Comparison of ENCODE assay signal across 7 cellular contexts in the genomic region with DNA sequence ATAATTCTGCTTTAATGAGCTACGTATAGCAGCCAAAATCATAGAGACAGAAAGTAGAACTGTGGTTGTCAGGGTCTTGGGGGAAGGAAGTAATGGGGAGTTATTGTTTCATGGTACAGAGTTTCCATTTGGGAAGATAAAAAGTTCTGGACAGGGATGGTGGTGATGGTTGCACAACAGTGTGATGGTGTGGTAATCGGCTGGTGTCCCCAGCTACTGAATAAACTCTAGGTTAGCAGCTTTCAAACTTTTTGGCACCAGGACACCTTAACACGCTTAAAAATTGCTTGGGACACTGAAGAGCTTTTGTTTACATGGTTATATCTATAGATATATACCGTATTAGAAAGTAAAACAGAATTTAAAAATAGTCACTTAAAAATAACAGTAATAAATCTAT.
"Had no signal": no experiment of that assay in that cellular context is flagged by ENCODE, and none has a peak within 500 bp of the region (broad histone marks: within the 10 kb centered on the region; RNA-seq: fewer than 3 reads in every experiment).

No MANE protein-coding gene starts in this region.

- H2AFZ ChIP-seq: GM23248 had no signal

- H3K4me1 ChIP-seq: HAP-1 had no signal

- H3K9me3 ChIP-seq: HAP-1 had no signal

- H3K36me3 ChIP-seq: HAP-1 had no signal

- ATAC-seq: HCT116 had no signal

- H3K27ac ChIP-seq: GM23248 had no signal

- DNase-seq: GM23248, GOT3, H7, HFFc6 had no signal

- H3K9ac ChIP-seq: GM23248 had no signal

- H3K4me3 ChIP-seq: GM23248, HAP-1 had no signal

- FAIRE-seq: HTR-8/SVneo had no signal
